In genomic region chr10:557792-558328, GRCh38 we compare ENCODE assay signal across 12 cellular contexts.
A peak's percentile ranks its signal among the peaks of the same experiment; 100 is the strongest.
DNase-seq lines count a peak whose midpoint lies in the region; ATAC-seq and TF ChIP-seq lines count a peak whose summit lies in the region.
"Had no signal": no experiment of that assay in that cellular context is flagged by ENCODE, and none has a peak within 500 bp of the region (broad histone marks: within the 10 kb centered on the region; RNA-seq: fewer than 3 reads in every experiment).

No MANE protein-coding gene starts in this region.

- H3K9me3 ChIP-seq in BE2C: no peaks in the 10 kb centered on the region
- H3K9me3 ChIP-seq: right atrium auricular region had no signal

- H3K4me1 ChIP-seq in BE2C: 0 out of 2 replicates have a peak, but pooled peaks cover 3% of the 10 kb centered on the region

- TF ChIP-seq CTCF in BE2C (IDR thresholded peaks at IDR 0.05; ENCODE audit: low read depth, low read length): no peak

- H3K27me3 ChIP-seq in BE2C: no peaks in the 10 kb centered on the region
- H3K27me3 ChIP-seq: right atrium auricular region had no signal

- no peak overlapping the region for H3K4me3 ChIP-seq in BE2C (ENCODE audit: low read depth, low read length)
- H3K4me3 ChIP-seq: right atrium auricular region had no signal

- no peak for ATAC-seq in GM19467 (IDR thresholded peaks at IDR 0.05; ENCODE audit: unreplicated experiment)
- ATAC-seq in GM19395 (IDR thresholded peaks at IDR 0.05; ENCODE audit: unreplicated experiment): no peak

- in situ Hi-C loops in Caki2 (cut with HindIII; ENCODE audit: low pct_unique_long_range_greater_than_20kb, low sequenced_read_pairs): no loop called here

- DNase-seq in BE2C: peak; percentile 46
- peak; percentile 12 for DNase-seq in Caki2 (ENCODE audit: low read depth)
- peak; percentile 60 for DNase-seq in NCI-H69 (lab: John Stamatoyannopoulos, UW)
- peak; percentile 39 for DNase-seq in ecto neural progenitor cell (ENCODE audit: low spot score)
- no peak for DNase-seq in iPS-NIHi11 (ENCODE audit: low spot score)
- no peak for DNase-seq in hepatic stellate cell (ENCODE audit: low spot score)
- DNase-seq: activated CD8-positive, alpha-beta memory T cell treated with anti-CD3 and anti-CD28 coated beads, Interleukin-2, amount 50 U/mL, for 48 hours; DMS79; NCI-H774 had no signal

- no peaks in the 10 kb centered on the region for H3K36me3 ChIP-seq in BE2C
- H3K36me3 ChIP-seq: right atrium auricular region had no signal

Comparison
In these comparisons a context has a peak if more than half of its experiments do, and no peak if none do; other contexts are left out.
1. DNase-seq: peak in BE2C (single experiment), Caki2 (single experiment), NCI-H69 (single experiment) and ecto neural progenitor cell (single experiment); none in iPS-NIHi11 (single experiment) and hepatic stellate cell (single experiment).